Comparison of ENCODE assay signal across 9 cellular contexts in the genomic region with DNA sequence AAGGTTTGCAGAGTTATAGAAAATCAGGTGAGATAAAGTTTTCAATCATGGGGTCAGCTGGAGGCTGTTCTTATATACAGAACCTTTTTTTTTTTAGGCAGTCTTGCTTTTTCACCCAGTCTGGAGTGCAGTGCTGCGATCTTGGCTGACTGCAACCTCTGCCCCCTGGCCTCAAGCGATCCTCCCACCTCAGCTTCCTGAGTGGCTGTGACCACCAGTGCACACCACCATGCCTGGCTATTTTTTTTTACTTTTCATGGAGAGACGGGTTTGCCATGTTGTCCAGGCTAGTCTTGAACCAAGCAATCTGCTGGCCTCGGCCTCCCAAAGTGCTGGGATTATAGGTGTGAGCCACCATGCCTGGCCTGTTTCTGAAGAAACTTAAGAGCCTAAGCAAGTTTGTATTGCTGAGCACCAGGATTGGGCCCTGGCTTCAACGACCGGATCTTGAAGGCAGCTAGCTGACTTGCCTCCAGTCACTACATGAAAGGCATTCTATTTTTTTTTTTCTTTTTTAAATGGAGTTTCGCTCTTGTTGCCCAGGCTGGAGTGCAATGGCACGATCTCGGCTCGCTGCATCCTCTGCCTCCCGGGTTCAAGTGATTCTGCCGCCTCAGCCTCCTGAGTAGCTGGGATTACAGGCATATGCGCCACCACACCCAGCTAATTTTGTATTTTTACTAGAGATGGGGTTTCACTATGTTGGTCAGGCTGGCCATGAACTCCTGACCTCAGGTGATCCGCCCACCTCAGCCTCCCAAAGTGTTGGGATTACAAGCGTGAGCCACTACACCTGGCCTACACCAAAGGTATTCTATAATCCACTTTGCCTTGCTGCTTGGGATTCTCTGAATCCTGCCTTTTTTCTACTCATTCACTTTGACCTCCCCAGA. TPM values are rescaled to one million over a fixed set of nuclear protein-coding genes. Genes with fewer than 3 reads are reported as not detected.
A peak's percentile ranks its signal among the peaks of the same experiment; 100 is the strongest.
DNase-seq lines count a peak whose midpoint lies in the region; ATAC-seq and TF ChIP-seq lines count a peak whose summit lies in the region.
"Had no signal": no experiment of that assay in that cellular context is flagged by ENCODE, and none has a peak within 500 bp of the region (broad histone marks: within the 10 kb centered on the region; RNA-seq: fewer than 3 reads in every experiment).

No MANE protein-coding gene starts in this region.

- TF ChIP-seq EP300 in transverse colon (IDR thresholded peaks at IDR 0.05; ENCODE audit: low read depth): no peak
- no peak for TF ChIP-seq EP300 in upper lobe of left lung (IDR thresholded peaks at IDR 0.05)

- 74 to 82% methylated on average over 3 to 15 of the region's 15 CpGs for WGBS in transverse colon (ENCODE audit: low coverage in 1 of 2), 2 donors
- 81 to 85% methylated on average over 15 of the region's 15 CpGs for WGBS in upper lobe of left lung, 2 donors

- intact Hi-C loops in activated B cell treated with CpG ODN at 0.5 μM for 24 hours (cut with micrococcal nuclease): loop anchor here (10.0 kb wide), 1 partner anchor 878 kb away; a partner anchor contains a TSS
- intact Hi-C loops in transverse colon (cut with DNase I; ENCODE audit: low total_unique reads): no loop called here

- DNase-seq in activated naive CD4-positive, alpha-beta T cell treated with anti-CD3 and anti-CD28 coated beads, Interleukin-2, amount 50 U/mL, for 72 hours (ENCODE audit: low spot score in 2 of 2): no peak
- DNase-seq in activated naive CD4-positive, alpha-beta T cell (lab: John Stamatoyannopoulos, UW): no peak
- DNase-seq in activated B cell treated with CpG ODN at 0.5 μM for 24 hours: no peak
- DNase-seq in transverse colon: no peak
- DNase-seq in upper lobe of left lung: no peak
- no peak for DNase-seq in NCI-H69 (lab: John Stamatoyannopoulos, UW)
- DNase-seq: stimulated activated CD4-positive, alpha-beta T cell treated with anti-CD3 and anti-CD28 coated beads, Interleukin-2, amount 100 ng/mL, for 48 hours had no signal

- peaks cover 6 to 56% (median 16%) of the 10 kb centered on the region in 4 donors for H3K4me1 ChIP-seq in transverse colon
- peaks cover 27 to 48% (median 42%) of the 10 kb centered on the region in 4 donors for H3K4me1 ChIP-seq in upper lobe of left lung

- TF ChIP-seq POLR2A in transverse colon (IDR thresholded peaks at IDR 0.05) (no peak), upper lobe of left lung (IDR thresholded peaks at IDR 0.05) (no peak)

- TF ChIP-seq CTCF in activated B cell treated with CpG ODN at 0.5 μM for 24 hours (IDR thresholded peaks at IDR 0.05): no peak
- no peak for TF ChIP-seq CTCF in transverse colon (IDR thresholded peaks at IDR 0.05)
- no peak for TF ChIP-seq CTCF in upper lobe of left lung (IDR thresholded peaks at IDR 0.05)

- in situ Hi-C loops in transverse colon (cut with MboI; ENCODE audit: low pct_ligation_motif_present in 1 of 4, low pct_unique_long_range_greater_than_20kb in 1 of 4, low sequenced_read_pairs in 3 of 4): no loop called here

- peaks cover 17 to 32% of the 10 kb centered on the region in 2 donors for H3K36me3 Mint-ChIP-seq in activated naive CD4-positive, alpha-beta T cell treated with anti-CD3 and anti-CD28 coated beads, Interleukin-2, amount 50 U/mL, for 72 hours
- peaks cover 66% of the 10 kb centered on the region for H3K36me3 Mint-ChIP-seq in activated B cell treated with CpG ODN at 0.5 μM for 24 hours (ENCODE audit: low read depth)

- POLR2A ChIA-PET in activated B cell treated with CpG ODN at 0.5 μM for 24 hours (lab: Charles Lee): interaction anchor here (1.1 to 3.5 kb wide), 2 partner anchors 7 to 20 kb away, joined by 10 to 26 read pairs; a partner anchor contains a TSS

- H3K27ac Mint-ChIP-seq in activated naive CD4-positive, alpha-beta T cell treated with anti-CD3 and anti-CD28 coated beads, Interleukin-2, amount 50 U/mL, for 72 hours: peak overlapping the region; percentile 19 to 63
- H3K27ac Mint-ChIP-seq in activated B cell treated with CpG ODN at 0.5 μM for 24 hours: peak overlapping the region; percentile 69

- no peaks in the 10 kb centered on the region for H3K9me3 Mint-ChIP-seq in activated naive CD4-positive, alpha-beta T cell treated with anti-CD3 and anti-CD28 coated beads, Interleukin-2, amount 50 U/mL, for 72 hours
- no peaks in the 10 kb centered on the region for H3K9me3 Mint-ChIP-seq in activated B cell treated with CpG ODN at 0.5 μM for 24 hours

- H3K9me3 ChIP-seq in transverse colon (no peaks in the 10 kb centered on the region), upper lobe of left lung (no peaks in the 10 kb centered on the region)

- H3K27ac ChIP-seq in transverse colon (peak overlapping the region; percentile 44 to 67 (median 56)), upper lobe of left lung (peak overlapping the region in 1 of 4 donors; percentile 13)

- H3K27me3 ChIP-seq in transverse colon (no peaks in the 10 kb centered on the region), upper lobe of left lung (no peaks in the 10 kb centered on the region)

- H3K4me3 ChIP-seq in transverse colon: no peak overlapping the region
- H3K4me3 ChIP-seq in upper lobe of left lung: no peak overlapping the region

- H3K27me3 Mint-ChIP-seq in activated B cell treated with CpG ODN at 0.5 μM for 24 hours: no peaks in the 10 kb centered on the region

- no peak overlapping the region for H3K4me3 Mint-ChIP-seq in activated B cell treated with CpG ODN at 0.5 μM for 24 hours

- H3K36me3 ChIP-seq in transverse colon (peaks cover 0 to 32% (median 14%) of the 10 kb centered on the region in 4 donors), upper lobe of left lung (peaks cover 36 to 83% (median 45%) of the 10 kb centered on the region in 4 donors)

- CTCF ChIA-PET in activated B cell treated with CpG ODN at 0.5 μM for 24 hours (lab: Charles Lee): interaction anchor here (1.1 kb wide), 1 partner anchor 36 kb away, joined by 3 read pairs; no protein-coding TSS in a partner anchor

- peak in 1 of 2 donors; percentile 57 for ATAC-seq in activated naive CD4-positive, alpha-beta T cell treated with anti-CD3 and anti-CD28 coated beads, Interleukin-2, amount 50 U/mL, for 72 hours
- ATAC-seq in HG02981 (IDR thresholded peaks at IDR 0.05; ENCODE audit: unreplicated experiment) (peak; percentile 26), activated B cell treated with CpG ODN at 0.5 μM for 24 hours (ENCODE audit: low read depth) (peak; percentile 16), upper lobe of left lung (ENCODE audit: low FRiP score in 2 of 2) (no peak), HG02973 (IDR thresholded peaks at IDR 0.05; ENCODE audit: unreplicated experiment) (no peak)

- H3K4me1 Mint-ChIP-seq in activated B cell treated with CpG ODN at 0.5 μM for 24 hours: peaks cover 57% of the 10 kb centered on the region

RNA-seq across cellular contexts. Expression of a gene that starts 7.6 kb away (rescaled TPM):
- total RNA-seq in activated naive CD4-positive, alpha-beta T cell treated with anti-CD3 and anti-CD28 coated beads, Interleukin-2, amount 50 U/mL, for 72 hours: 10 to 100 TPM; 62.7 to 91.8 TPM
- total RNA-seq in activated B cell treated with CpG ODN at 0.5 μM for 24 hours: 57.7 and 67.3 TPM in 2 replicates
- total RNA-seq in transverse colon: 100 to 1,000 TPM in 3 of 4 donors, 10 to 100 TPM in 1; 68.1 to 263 (median 190) TPM
- total RNA-seq in upper lobe of left lung: 100 to 1,000 TPM; 208 to 377 (median 279) TPM

RNA-seq across cellular contexts. Expression of a gene that starts 20.2 kb away (rescaled TPM):
- total RNA-seq in activated naive CD4-positive, alpha-beta T cell treated with anti-CD3 and anti-CD28 coated beads, Interleukin-2, amount 50 U/mL, for 72 hours: 10 to 100 TPM; 26.8 to 31.5 TPM
- total RNA-seq in activated B cell treated with CpG ODN at 0.5 μM for 24 hours: 16.3 and 21.9 TPM in 2 replicates
- total RNA-seq in transverse colon: 10 to 100 TPM; 16.8 to 25.6 (median 20.6) TPM
- total RNA-seq in upper lobe of left lung: 10 to 100 TPM; 13.2 to 32.5 (median 20.8) TPM

RNA-seq across cellular contexts. Expression of a gene that starts 50.9 kb away (rescaled TPM):
- 10 to 100 TPM; 19.6 to 20.4 TPM for total RNA-seq in activated naive CD4-positive, alpha-beta T cell treated with anti-CD3 and anti-CD28 coated beads, Interleukin-2, amount 50 U/mL, for 72 hours
- total RNA-seq in activated B cell treated with CpG ODN at 0.5 μM for 24 hours (16.0 and 17.0 TPM in 2 replicates), transverse colon (10 to 100 TPM in 3 of 4 donors, 1 to 10 TPM in 1; 2.6 to 25.3 (median 20.5) TPM), upper lobe of left lung (10 to 100 TPM in 5 of 6 donors, 1 to 10 TPM in 1; 9.7 to 29.3 (median 12.3) TPM)

RNA-seq across cellular contexts. Expression of a gene that starts 51.1 kb away (rescaled TPM):
- total RNA-seq in activated naive CD4-positive, alpha-beta T cell treated with anti-CD3 and anti-CD28 coated beads, Interleukin-2, amount 50 U/mL, for 72 hours: 10 to 100 TPM; 28.7 to 51.2 TPM
- total RNA-seq in activated B cell treated with CpG ODN at 0.5 μM for 24 hours: 13.5 and 14.9 TPM in 2 replicates
- total RNA-seq in transverse colon: 10 to 100 TPM in 2 of 4 donors, 1 to 10 TPM in 1, not detected in 1; 6.6 to 12.1 (median 10.8) TPM
- total RNA-seq in upper lobe of left lung: 10 to 100 TPM in 3 of 6 donors, 1 to 10 TPM in 3; 5.6 to 14.7 (median 9.7) TPM

Comparison
In these comparisons a context has a peak if more than half of its experiments do, and no peak if none do; other contexts are left out.
1. ATAC-seq: peak in HG02981 (single experiment) and activated B cell treated with CpG ODN at 0.5 μM for 24 hours (single experiment); none in upper lobe of left lung (0 of 2) and HG02973 (single experiment).